10 cellular contexts compared by ENCODE assay signal in genomic region chr17:19812407-19812806, GRCh38. TPM values are rescaled to one million over a fixed set of nuclear protein-coding genes. Genes with fewer than 3 reads are reported as not detected.
DNase-seq lines count a peak whose midpoint lies in the region; ATAC-seq and TF ChIP-seq lines count a peak whose summit lies in the region.
"Had no signal": no experiment of that assay in that cellular context is flagged by ENCODE, and none has a peak within 500 bp of the region (broad histone marks: within the 10 kb centered on the region; RNA-seq: fewer than 3 reads in every experiment).

No MANE protein-coding gene starts in this region.

- POLR2A ChIA-PET in CD4-positive, alpha-beta memory T cell (lab: Charles Lee; ENCODE audit: partially characterized antibody) = no interaction called here
- POLR2A ChIA-PET in HEK293 (lab: Yijun Ruan, JAX) = no interaction called here

- H3K9me3 ChIP-seq in CD4-positive, alpha-beta memory T cell (ENCODE audit: control insufficient read depth in 1 of 2, low read length in 2 of 2) = no peaks in the 10 kb centered on the region
- H3K9me3 ChIP-seq in HEK293 (ENCODE audit: control insufficient read depth, insufficient read depth, low read depth, low read length) (no peaks in the 10 kb centered on the region), WERI-Rb-1 (ENCODE audit: severe bottlenecking) (no peaks in the 10 kb centered on the region), breast epithelium (no peaks in the 10 kb centered on the region)
- H3K9me3 ChIP-seq: neutrophil had no signal

- no peaks in the 10 kb centered on the region for H3K27me3 ChIP-seq in CD4-positive, alpha-beta memory T cell (ENCODE audit: insufficient read depth, low read length)
- H3K27me3 ChIP-seq in WERI-Rb-1 (ENCODE audit: insufficient read depth, low read depth, severe bottlenecking) = no peaks in the 10 kb centered on the region
- no peaks in the 10 kb centered on the region for H3K27me3 ChIP-seq in breast epithelium
- H3K27me3 ChIP-seq: neutrophil had no signal

- intact Hi-C loops in CD4-positive, alpha-beta memory T cell (cut with micrococcal nuclease) = loop anchor here (1.0 to 5.0 kb wide), 2 partner anchors 45 to 298 kb away; no protein-coding TSS in a partner anchor
- intact Hi-C loops in breast epithelium (cut with DNase I; ENCODE audit: low total_unique reads) = no loop called here

- 0 out of 2 replicates have a peak, but pooled peaks have one; percentile 30 for TF ChIP-seq CTCF in HEK293 (tag by site-specific recombination; IDR thresholded peaks at IDR 0.05)
- TF ChIP-seq CTCF in WERI-Rb-1 (IDR thresholded peaks at IDR 0.05; ENCODE audit: low read depth, low read length) = peak; percentile 44; the same call in 1 of the 2 replicates
- TF ChIP-seq CTCF in breast epithelium (IDR thresholded peaks at IDR 0.05) = no peak

- H3K4me3 Mint-ChIP-seq in CD4-positive, alpha-beta memory T cell = no peak overlapping the region

- no peak for TF ChIP-seq POLR2A in breast epithelium (IDR thresholded peaks at IDR 0.05)

- no peak overlapping the region for H3K27ac ChIP-seq in CD4-positive, alpha-beta memory T cell (ENCODE audit: low read depth, low read length)
- H3K27ac ChIP-seq in HEK293 (ENCODE audit: extremely low read depth, low read depth, low read length) (no peak overlapping the region), WERI-Rb-1 (no peak overlapping the region), breast epithelium (no peak overlapping the region)
- H3K27ac ChIP-seq: neutrophil had no signal

- no peaks in the 10 kb centered on the region for H3K27me3 Mint-ChIP-seq in CD4-positive, alpha-beta memory T cell

- H3K36me3 Mint-ChIP-seq in CD4-positive, alpha-beta memory T cell = peaks cover 37 to 43% of the 10 kb centered on the region in 2 donors

- no peak overlapping the region for H3K27ac Mint-ChIP-seq in CD4-positive, alpha-beta memory T cell
- H3K27ac Mint-ChIP-seq: activated T-helper 2 cell treated with anti-CD3 and anti-CD28 coated beads, Interferon-gamma antibody, Interleukin-2, Interleukin-4, amounts not matched to agents 10 μg/mL and 5 μg/mL and 100 μg/mL, durations not matched to agents 14 hours and 24 hours and 36 hours had no signal

- H3K4me1 ChIP-seq in CD4-positive, alpha-beta memory T cell (ENCODE audit: insufficient read depth, low read length) = no peaks in the 10 kb centered on the region
- H3K4me1 ChIP-seq in HEK293 (ENCODE audit: control insufficient read depth, insufficient read depth, low read length) (no peaks in the 10 kb centered on the region), breast epithelium (no peaks in the 10 kb centered on the region)

- H3K9me3 Mint-ChIP-seq in CD4-positive, alpha-beta memory T cell = no peaks in the 10 kb centered on the region
- H3K9me3 Mint-ChIP-seq: activated T-helper 2 cell treated with anti-CD3 and anti-CD28 coated beads, Interferon-gamma antibody, Interleukin-2, Interleukin-4, amounts not matched to agents 10 μg/mL and 5 μg/mL and 100 μg/mL, durations not matched to agents 14 hours and 24 hours and 36 hours had no signal

- H3K36me3 ChIP-seq in CD4-positive, alpha-beta memory T cell (ENCODE audit: insufficient read depth, low read length) = peaks cover 4% of the 10 kb centered on the region
- peaks cover 50 to 80% of the 10 kb centered on the region in 2 experiments for H3K36me3 ChIP-seq in HEK293 (ENCODE audit: control insufficient read depth in 2 of 2, insufficient read depth in 1 of 2, low read length in 2 of 2)
- H3K36me3 ChIP-seq in WERI-Rb-1 = no peaks in the 10 kb centered on the region
- no peaks in the 10 kb centered on the region for H3K36me3 ChIP-seq in breast epithelium
- H3K36me3 ChIP-seq: neutrophil had no signal

- CTCF ChIA-PET in CD4-positive, alpha-beta memory T cell (lab: Charles Lee; ENCODE audit: partially characterized antibody) = interaction anchor here (0.7 to 3.0 kb wide), 6 partner anchors 25 to 301 kb away, joined by 3 to 10 read pairs (median 4); partner anchors contain the start of gene ALDH3A2
- CTCF ChIA-PET in HEK293 (lab: Yijun Ruan, JAX) = interaction anchor here (0.7 to 0.8 kb wide), 2 partner anchors 12 to 20 kb away, joined by 3 read pairs; no protein-coding TSS in a partner anchor

- no peak for ATAC-seq in GM21515 (IDR thresholded peaks at IDR 0.05; ENCODE audit: unreplicated experiment)
- ATAC-seq in HG03095 (IDR thresholded peaks at IDR 0.05; ENCODE audit: unreplicated experiment) = no peak

- DNase-seq in CD4-positive, alpha-beta memory T cell = peak in 4 of 5 donors; percentile 5 to 22 (median 11)
- DNase-seq in WERI-Rb-1 (peak; percentile 16), left kidney (ENCODE audit: low read depth, low spot score) (peak; percentile 2), cerebellar nuclear complex (lab: John Stamatoyannopoulos, UW) (no peak), breast epithelium (ENCODE audit: low spot score in 2 of 2) (no peak)

- no peak overlapping the region for H3K4me3 ChIP-seq in CD4-positive, alpha-beta memory T cell (ENCODE audit: low read length in 2 of 2)
- H3K4me3 ChIP-seq in HEK293 (ENCODE audit: low read depth, low read length) (no peak overlapping the region), WERI-Rb-1 (ENCODE audit: low read depth, low read length) (no peak overlapping the region), breast epithelium (no peak overlapping the region)

- peaks cover 0 to 1% (median 0%) of the 10 kb centered on the region in 4 donors for H3K4me1 Mint-ChIP-seq in CD4-positive, alpha-beta memory T cell

TF ChIP-seq in HEK293, 187 proteins besides CTCF, POLR2A, EP300 and RAD21:
- TF ChIP-seq ZNF654 (tag by site-specific recombination; IDR thresholded peaks at IDR 0.05; ENCODE audit: low read depth) (peak; percentile 16; the same call in 1 of the 2 replicates), ZBTB17 (tag by site-specific recombination; IDR thresholded peaks at IDR 0.05) (0 out of 2 replicates have a peak, but pooled peaks have one; percentile 19)
- TF ChIP-seq, protein P1, sequence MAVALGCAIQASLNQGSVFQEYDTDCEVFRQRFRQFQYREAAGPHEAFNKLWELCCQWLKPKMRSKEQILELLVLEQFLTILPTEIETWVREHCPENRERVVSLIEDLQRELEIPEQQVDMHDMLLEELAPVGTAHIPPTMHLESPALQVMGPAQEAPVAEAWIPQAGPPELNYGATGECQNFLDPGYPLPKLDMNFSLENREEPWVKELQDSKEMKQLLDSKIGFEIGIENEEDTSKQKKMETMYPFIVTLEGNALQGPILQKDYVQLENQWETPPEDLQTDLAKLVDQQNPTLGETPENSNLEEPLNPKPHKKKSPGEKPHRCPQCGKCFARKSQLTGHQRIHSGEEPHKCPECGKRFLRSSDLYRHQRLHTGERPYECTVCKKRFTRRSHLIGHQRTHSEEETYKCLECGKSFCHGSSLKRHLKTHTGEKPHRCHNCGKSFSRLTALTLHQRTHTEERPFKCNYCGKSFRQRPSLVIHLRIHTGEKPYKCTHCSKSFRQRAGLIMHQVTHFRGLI (tag by site-specific recombination; IDR thresholded peaks at IDR 0.05) = no peak
TF ChIP-seq in HEK293: peak in this region for 2.

RNA-seq across cellular contexts. Expression of gene ULK2, which starts 55.3 kb away (rescaled TPM):
- total RNA-seq in CD4-positive, alpha-beta memory T cell = 10 to 100 TPM in 1 of 2 experiments, 1 to 10 TPM in 1; 10.0 to 14.5 TPM
- polyA plus RNA-seq in CD4-positive, alpha-beta memory T cell = 10 to 100 TPM in 1 of 2 donors, 1 to 10 TPM in 1; 5.2 to 13.2 TPM
- total RNA-seq in breast epithelium = 10 to 100 TPM; 22.1 to 25.6 (median 23.0) TPM

Comparison
In these comparisons a context has a peak if more than half of its experiments do, and no peak if none do; other contexts are left out.
1. DNase-seq: peak in CD4-positive, alpha-beta memory T cell (4 of 5), WERI-Rb-1 (single experiment) and left kidney (single experiment); none in cerebellar nuclear complex (0 of 2) and breast epithelium (0 of 2).
2. CTCF ChIP-seq: peak in HEK293 (single experiment) and WERI-Rb-1 (single experiment); none in breast epithelium (0 of 3).